Comparison of ENCODE assay signal across 15 cellular contexts in the genomic region with DNA sequence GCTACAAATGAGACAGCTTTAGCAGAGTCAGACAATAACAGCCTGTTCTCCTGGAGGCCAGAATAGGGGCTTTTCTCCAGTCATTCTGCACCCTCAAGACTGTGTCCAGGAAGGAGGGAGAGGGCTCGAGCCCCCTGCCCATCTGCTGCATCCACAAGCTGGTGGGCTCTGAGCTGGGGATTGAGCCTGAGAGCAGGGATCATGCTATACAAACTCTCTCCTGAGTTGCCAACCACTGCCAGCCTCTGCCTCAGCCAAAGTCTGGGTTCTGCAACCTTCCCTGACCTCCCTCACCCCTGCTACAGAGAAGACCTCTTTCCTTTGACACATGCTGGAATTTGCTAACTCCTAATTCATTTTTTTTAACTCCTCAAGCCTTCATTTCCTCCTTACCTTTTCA. TPM values are rescaled to one million over a fixed set of nuclear protein-coding genes. Genes with fewer than 3 reads are reported as not detected.
DNase-seq lines count a peak whose midpoint lies in the region; ATAC-seq and TF ChIP-seq lines count a peak whose summit lies in the region.
"Had no signal": no experiment of that assay in that cellular context is flagged by ENCODE, and none has a peak within 500 bp of the region (broad histone marks: within the 10 kb centered on the region; RNA-seq: fewer than 3 reads in every experiment).

No MANE protein-coding gene starts in this region.

- no peaks in the 10 kb centered on the region for H3K9me3 Mint-ChIP-seq in activated naive CD4-positive, alpha-beta T cell treated with anti-CD3 and anti-CD28 coated beads, Interleukin-2, amount 50 U/mL, for 24 hours
- H3K9me3 Mint-ChIP-seq: CD4-positive, CD25-positive, alpha-beta regulatory T cell; HFFc6 had no signal

- H2BK12ac ChIP-seq in mesenchymal stem cell (ENCODE audit: low read length in 2 of 2): no peak overlapping the region

- no peak overlapping the region for H3K9ac ChIP-seq in mesenchymal stem cell (ENCODE audit: low read length)

- ATAC-seq in right lobe of liver: no peak
- ATAC-seq: GM12878, HepG2 had no signal

- no peak overlapping the region for H4K91ac ChIP-seq in mesenchymal stem cell (ENCODE audit: low read length)

- no peak for TF ChIP-seq POLR2A in right lobe of liver (IDR thresholded peaks at IDR 0.05)

- no peak overlapping the region for H2AFZ ChIP-seq in mesenchymal stem cell (ENCODE audit: low read depth, low read length)

- H3K4me3 Mint-ChIP-seq in activated naive CD4-positive, alpha-beta T cell treated with anti-CD3 and anti-CD28 coated beads, Interleukin-2, amount 50 U/mL, for 24 hours: no peak overlapping the region
- H3K4me3 Mint-ChIP-seq: CD4-positive, CD25-positive, alpha-beta regulatory T cell; HFFc6 had no signal

- H4K8ac ChIP-seq in mesenchymal stem cell (ENCODE audit: low read length): no peak overlapping the region

- H3K4ac ChIP-seq in mesenchymal stem cell (ENCODE audit: low read depth in 1 of 2, low read length in 2 of 2): peak overlapping the region in 1 of 2 experiments; percentile 46

- H3K4me2 ChIP-seq in mesenchymal stem cell (ENCODE audit: low read length, poor library complexity, severe bottlenecking): no peak overlapping the region

- no peak for DNase-seq in activated naive CD4-positive, alpha-beta T cell treated with Interleukin-2 at 50 U/mL for 16 hours
- DNase-seq in WERI-Rb-1 (peak; percentile 40), mesenchymal stem cell (no peak), T-helper 9 cell (no peak), NCI-H187 treated with DMSO at 0.1 percent for 48 hours (lab: John Stamatoyannopoulos, UW) (no peak), right lobe of liver (no peak)
- DNase-seq in activated effector memory CD4-positive, alpha-beta T cell treated with anti-CD3 and anti-CD28 coated beads, Interleukin-2, amount 50 U/mL, for 16 hours: no peak
- DNase-seq: CD4-positive, CD25-positive, alpha-beta regulatory T cell; DMS 273 treated with DMSO at 0.1 percent for 48 hours; HCEC 1CT; HFFc6 had no signal

- H3K27ac Mint-ChIP-seq in activated naive CD4-positive, alpha-beta T cell treated with anti-CD3 and anti-CD28 coated beads, Interleukin-2, amount 50 U/mL, for 24 hours: peak overlapping the region; percentile 25
- H3K27ac Mint-ChIP-seq: CD4-positive, CD25-positive, alpha-beta regulatory T cell; HFFc6 had no signal

- H3K27ac ChIP-seq in WERI-Rb-1: peak overlapping the region; percentile 69
- no peak overlapping the region for H3K27ac ChIP-seq in mesenchymal stem cell (ENCODE audit: low read length, poor library complexity, severe bottlenecking)
- no peak overlapping the region for H3K27ac ChIP-seq in right lobe of liver
- H3K27ac ChIP-seq: 22Rv1 had no signal

- H2BK5ac ChIP-seq in mesenchymal stem cell (ENCODE audit: low read depth, low read length, poor library complexity, severe bottlenecking): no peak overlapping the region

- no peaks in the 10 kb centered on the region for H3K36me3 Mint-ChIP-seq in activated naive CD4-positive, alpha-beta T cell treated with anti-CD3 and anti-CD28 coated beads, Interleukin-2, amount 50 U/mL, for 24 hours
- H3K36me3 Mint-ChIP-seq: CD4-positive, CD25-positive, alpha-beta regulatory T cell had no signal

- H3K79me1 ChIP-seq in mesenchymal stem cell (replicated peaks; ENCODE audit: low read length, poor library complexity, severe bottlenecking): no peaks in the 10 kb centered on the region

- WGBS in mesenchymal stem cell: 64% methylated on average over 1 of the region's 1 CpG
- WGBS in right lobe of liver (ENCODE audit: insufficient coverage, low coverage, low lambda C conversion rate, missing lambda C conversion rate): 50% methylated on average over 1 of the region's 1 CpG

- H3K9me3 ChIP-seq in WERI-Rb-1 (ENCODE audit: severe bottlenecking) (no peaks in the 10 kb centered on the region), mesenchymal stem cell (ENCODE audit: control insufficient read depth, low read length) (no peaks in the 10 kb centered on the region), right lobe of liver (no peaks in the 10 kb centered on the region)

- no peak overlapping the region for H3K14ac ChIP-seq in mesenchymal stem cell (ENCODE audit: low read length in 2 of 2)

- H3K4me1 ChIP-seq in mesenchymal stem cell (ENCODE audit: control insufficient read depth, insufficient read depth, low read depth, low read length) (peaks cover 13% of the 10 kb centered on the region), right lobe of liver (no peaks in the 10 kb centered on the region)

- H3K18ac ChIP-seq in mesenchymal stem cell (ENCODE audit: low read depth in 1 of 2, low read length in 2 of 2): no peak overlapping the region

- intact Hi-C loops in right lobe of liver (cut with DNase I): no loop called here

- H3K36me3 ChIP-seq in WERI-Rb-1 (no peaks in the 10 kb centered on the region), mesenchymal stem cell (ENCODE audit: control insufficient read depth in 1 of 2, insufficient read depth in 2 of 2, low read depth in 1 of 2, low read length in 2 of 2) (no peaks in the 10 kb centered on the region), right lobe of liver (no peaks in the 10 kb centered on the region)

- H3K4me3 ChIP-seq in WERI-Rb-1 (ENCODE audit: low read depth, low read length): no peak overlapping the region
- no peak overlapping the region for H3K4me3 ChIP-seq in mesenchymal stem cell (ENCODE audit: insufficient read depth in 1 of 2, low read depth in 1 of 2, low read length in 2 of 2)
- no peak overlapping the region for H3K4me3 ChIP-seq in right lobe of liver
- H3K4me3 ChIP-seq: GM12878 had no signal

- no peaks in the 10 kb centered on the region for H3K27me3 ChIP-seq in WERI-Rb-1 (ENCODE audit: insufficient read depth, low read depth, severe bottlenecking)
- H3K27me3 ChIP-seq in mesenchymal stem cell (ENCODE audit: control insufficient read depth in 1 of 2, insufficient read depth in 1 of 2, low read length in 2 of 2): no peaks in the 10 kb centered on the region
- H3K27me3 ChIP-seq in right lobe of liver: no peaks in the 10 kb centered on the region

- no peak overlapping the region for H2AK5ac ChIP-seq in mesenchymal stem cell (ENCODE audit: low read length, severe bottlenecking)

- TF ChIP-seq CTCF in WERI-Rb-1 (IDR thresholded peaks at IDR 0.05; ENCODE audit: low read depth, low read length) (no peak), right lobe of liver (IDR thresholded peaks at IDR 0.05) (no peak)

- no peak overlapping the region for H3K23ac ChIP-seq in mesenchymal stem cell (ENCODE audit: low read length in 2 of 2)

- H2BK120ac ChIP-seq in mesenchymal stem cell (ENCODE audit: low read depth, low read length): no peak overlapping the region

- peak overlapping the region; percentile 74 for H2BK15ac ChIP-seq in mesenchymal stem cell (ENCODE audit: low read depth, poor library complexity, severe bottlenecking)

- no peaks in the 10 kb centered on the region for H3K27me3 Mint-ChIP-seq in activated naive CD4-positive, alpha-beta T cell treated with anti-CD3 and anti-CD28 coated beads, Interleukin-2, amount 50 U/mL, for 24 hours

- peaks cover 10% of the 10 kb centered on the region for H3K4me1 Mint-ChIP-seq in activated naive CD4-positive, alpha-beta T cell treated with anti-CD3 and anti-CD28 coated beads, Interleukin-2, amount 50 U/mL, for 24 hours
- H3K4me1 Mint-ChIP-seq: CD4-positive, CD25-positive, alpha-beta regulatory T cell had no signal

RNA-seq across cellular contexts. Expression of gene PPM1J, which starts 14.8 kb away (rescaled TPM):
- polyA plus RNA-seq in mesenchymal stem cell (2013, experiment 1 of 2): 0.90 TPM
- 0.93 TPM for polyA plus RNA-seq in mesenchymal stem cell (2013, experiment 2 of 2)
- 1 to 10 TPM in 1 of 6 experiments, under 1 TPM in 5; 0.15 to 1.2 (median 0.40) TPM for total RNA-seq in right lobe of liver
- total RNA-seq: CD4-positive, CD25-positive, alpha-beta regulatory T cell had no signal
- polyA plus RNA-seq: CD4-positive, CD25-positive, alpha-beta regulatory T cell had no signal

RNA-seq across cellular contexts. Expression of gene RHOC, which starts 23.0 kb away (rescaled TPM):
- polyA plus RNA-seq in mesenchymal stem cell (2013, experiment 1 of 2): 509 TPM
- polyA plus RNA-seq in mesenchymal stem cell (2013, experiment 2 of 2): 495 TPM
- 100 to 1,000 TPM in 3 of 6 experiments, 10 to 100 TPM in 3; 47.9 to 207 (median 107) TPM for total RNA-seq in right lobe of liver

RNA-seq across cellular contexts. Expression of gene MOV10, which starts 55.5 kb away (rescaled TPM):
- 62.1 TPM for polyA plus RNA-seq in mesenchymal stem cell (2013, experiment 1 of 2)
- 60.3 TPM for polyA plus RNA-seq in mesenchymal stem cell (2013, experiment 2 of 2)
- total RNA-seq in right lobe of liver: 10 to 100 TPM; 32.3 to 55.8 (median 46.2) TPM
